Comparison of ENCODE assay signal across 18 cellular contexts in genomic region chr2:171042253-171042969, GRCh38.
DNase-seq lines count a peak whose midpoint lies in the region; ATAC-seq, FAIRE-seq and TF ChIP-seq lines count a peak whose summit lies in the region.
"Had no signal": no experiment of that assay in that cellular context is flagged by ENCODE, and none has a peak within 500 bp of the region (broad histone marks: within the 10 kb centered on the region; RNA-seq: fewer than 3 reads in every experiment).

No MANE protein-coding gene starts in this region.

- H3K4me3 ChIP-seq in HepG2 (replicated peaks in 1 of 3; ENCODE audit: insufficient read depth in 1 of 3, low read depth in 2 of 3, low read length in 3 of 3) (no peak overlapping the region), right lobe of liver (no peak overlapping the region), mammary epithelial cell (replicated peaks in 1 of 3; ENCODE audit: insufficient read depth in 1 of 3, low read depth in 2 of 3, low read length in 3 of 3) (no peak overlapping the region)
- H3K4me3 ChIP-seq: ascending aorta had no signal

- dilution Hi-C loops in mammary epithelial cell (cut with HindIII; ENCODE audit: low sequenced_read_pairs) = no loop called here

- H3K4me3 Mint-ChIP-seq in activated CD4-positive, alpha-beta memory T cell treated with anti-CD3 and anti-CD28 coated beads for 36 hours = no peak overlapping the region
- H3K4me3 Mint-ChIP-seq in endothelial cell (ENCODE audit: unreplicated experiment) = no peak overlapping the region
- H3K4me3 Mint-ChIP-seq: activated T-cell treated with anti-CD3 and anti-CD28 coated beads, Interleukin-2, amount 50 U/mL, for 4 hours had no signal

- no peaks in the 10 kb centered on the region for H3K79me2 ChIP-seq in HepG2 (ENCODE audit: insufficient read depth, low read length)
- peaks cover 3% of the 10 kb centered on the region for H3K79me2 ChIP-seq in mammary epithelial cell (ENCODE audit: insufficient read depth, low read length)

- no peak overlapping the region for H3K9ac ChIP-seq in HepG2 (ENCODE audit: insufficient read depth, low read depth, low read length)
- H3K9ac ChIP-seq in mammary epithelial cell (ENCODE audit: insufficient read depth, low read length) = no peak overlapping the region

- POLR2A ChIA-PET in HepG2 (lab: Yijun Ruan, JAX) = no interaction called here
- POLR2A ChIA-PET in activated CD4-positive, alpha-beta memory T cell treated with anti-CD3 and anti-CD28 coated beads for 36 hours (lab: Charles Lee) = no interaction called here

- no peaks in the 10 kb centered on the region for H3K27me3 ChIP-seq in HepG2 (ENCODE audit: control insufficient read depth in 1 of 2, insufficient read depth in 2 of 2, low read length in 2 of 2)
- H3K27me3 ChIP-seq in right lobe of liver = no peaks in the 10 kb centered on the region
- H3K27me3 ChIP-seq in mammary epithelial cell (ENCODE audit: insufficient read depth, low read length) = no peaks in the 10 kb centered on the region
- H3K27me3 ChIP-seq: ascending aorta had no signal

- no peak overlapping the region for H3K27ac ChIP-seq in HepG2 (ENCODE audit: extremely low read length, insufficient read depth, low read length)
- no peak overlapping the region for H3K27ac ChIP-seq in right lobe of liver
- H3K27ac ChIP-seq in mammary epithelial cell (ENCODE audit: insufficient read depth, low read depth, low read length) = no peak overlapping the region
- H3K27ac ChIP-seq: ascending aorta had no signal

- H3K36me3 ChIP-seq in HepG2 (replicated peaks in 1 of 2; ENCODE audit: control insufficient read depth in 1 of 2, insufficient read depth in 2 of 2, low read length in 2 of 2) (peaks cover 17 to 87% of the 10 kb centered on the region in 2 experiments), right lobe of liver (peaks cover 0 to 33% (median 5%) of the 10 kb centered on the region in 4 donors), mammary epithelial cell (ENCODE audit: insufficient read depth, low read length) (peaks cover 25% of the 10 kb centered on the region)

- in situ Hi-C loops in HepG2 (cut with HindIII; ENCODE audit: extremely low pct_ligation_motif_present, low pct_unique_long_range_greater_than_20kb) = no loop called here
- in situ Hi-C loops in KBM-7 (cut with MboI; ENCODE audit: low pct_unique_long_range_greater_than_20kb, low sequenced_read_pairs) = no loop called here
- in situ Hi-C loops in mammary epithelial cell (cut with MboI; ENCODE audit: low sequenced_read_pairs in 2 of 2) = no loop called here

- H3K27ac Mint-ChIP-seq in activated CD4-positive, alpha-beta memory T cell treated with anti-CD3 and anti-CD28 coated beads for 36 hours = peak overlapping the region; percentile 76
- H3K27ac Mint-ChIP-seq in endothelial cell (ENCODE audit: unreplicated experiment) = peak overlapping the region; percentile 6

- no TSS peak for BruUV-seq in HepG2 (replicated peaks; lab: Mats Ljungman, UMichigan)
- no TSS peak for BruUV-seq in mammary epithelial cell (replicated peaks; lab: Mats Ljungman, UMichigan)

- no peak overlapping the region for H2AFZ ChIP-seq in HepG2 (ENCODE audit: low read length)
- no peak overlapping the region for H2AFZ ChIP-seq in mammary epithelial cell (ENCODE audit: low read depth, low read length)

- H3K4me1 Mint-ChIP-seq in activated CD4-positive, alpha-beta memory T cell treated with anti-CD3 and anti-CD28 coated beads for 36 hours (ENCODE audit: low read depth) = peaks cover 30% of the 10 kb centered on the region
- peaks cover 11% of the 10 kb centered on the region for H3K4me1 Mint-ChIP-seq in endothelial cell (ENCODE audit: unreplicated experiment)

- intact Hi-C loops in HepG2 (cut with micrococcal nuclease; ENCODE audit: unreplicated experiment) = no loop called here
- intact Hi-C loops in right lobe of liver (cut with DNase I) = no loop called here
- intact Hi-C loops in activated CD4-positive, alpha-beta memory T cell treated with anti-CD3 and anti-CD28 coated beads for 36 hours (cut with micrococcal nuclease) = loop anchor here (5.0 kb wide), 1 partner anchor 115 kb away; no protein-coding TSS in a partner anchor
- intact Hi-C loops in mammary epithelial cell (cut with micrococcal nuclease) = no loop called here

- TF ChIP-seq EP300 in HepG2 (IDR thresholded peaks at IDR 0.05; ENCODE audit: low read depth in 2 of 2, low read length in 2 of 2) (no peak), HepG2 (CRISPR knock-in tag; IDR thresholded peaks at IDR 0.05; ENCODE audit: borderline replicate concordance) (no peak)

- H4K20me1 ChIP-seq in HepG2 (ENCODE audit: insufficient read depth, low read length) (no peaks in the 10 kb centered on the region), mammary epithelial cell (ENCODE audit: insufficient read depth, low read length) (no peaks in the 10 kb centered on the region)

- H3K4me1 ChIP-seq in HepG2 (ENCODE audit: insufficient read depth, low read length) (no peaks in the 10 kb centered on the region), right lobe of liver (no peaks in the 10 kb centered on the region), mammary epithelial cell (ENCODE audit: insufficient read depth, low read length) (no peaks in the 10 kb centered on the region)
- H3K4me1 ChIP-seq: ascending aorta, Caco-2 had no signal

- no peak for TF ChIP-seq POLR2A in HepG2 (IDR thresholded peaks at IDR 0.05; ENCODE audit: insufficient read depth in 1 of 2, low read depth in 2 of 2, low read length in 2 of 2)
- no peak for TF ChIP-seq POLR2A in right lobe of liver (IDR thresholded peaks at IDR 0.05)

- no peaks in the 10 kb centered on the region for H3K9me3 ChIP-seq in HepG2 (ENCODE audit: low read length)
- no peaks in the 10 kb centered on the region for H3K9me3 ChIP-seq in right lobe of liver
- no peaks in the 10 kb centered on the region for H3K9me3 ChIP-seq in mammary epithelial cell (replicated peaks; ENCODE audit: insufficient read depth, low read length)
- H3K9me3 ChIP-seq: ascending aorta, Caco-2 had no signal

- H3K36me3 Mint-ChIP-seq in activated CD4-positive, alpha-beta memory T cell treated with anti-CD3 and anti-CD28 coated beads for 36 hours = peaks cover 52% of the 10 kb centered on the region
- H3K36me3 Mint-ChIP-seq in endothelial cell (ENCODE audit: low read depth, unreplicated experiment) = peaks cover 15% of the 10 kb centered on the region

- TF ChIP-seq CTCF in HepG2 (CRISPR knock-in tag; IDR thresholded peaks at IDR 0.05) = no peak
- no peak for TF ChIP-seq CTCF in right lobe of liver (IDR thresholded peaks at IDR 0.05)
- TF ChIP-seq CTCF in endothelial cell (IDR thresholded peaks at IDR 0.05; ENCODE audit: unreplicated experiment) = no peak
- TF ChIP-seq CTCF in mammary epithelial cell (conservative IDR thresholded peaks at IDR 0.05 in 1 of 2, IDR thresholded peaks at IDR 0.05 in 1 of 2; ENCODE audit: extremely low read depth in 1 of 2, insufficient read depth in 1 of 2, low read depth in 1 of 2, low read length in 2 of 2) = no peak

- no peaks in the 10 kb centered on the region for H3K9me3 Mint-ChIP-seq in activated CD4-positive, alpha-beta memory T cell treated with anti-CD3 and anti-CD28 coated beads for 36 hours
- no peaks in the 10 kb centered on the region for H3K9me3 Mint-ChIP-seq in endothelial cell (ENCODE audit: unreplicated experiment)
- H3K9me3 Mint-ChIP-seq: activated T-cell treated with anti-CD3 and anti-CD28 coated beads, Interleukin-2, amount 50 U/mL, for 4 hours had no signal

- no peaks in the 10 kb centered on the region for H3K27me3 Mint-ChIP-seq in activated CD4-positive, alpha-beta memory T cell treated with anti-CD3 and anti-CD28 coated beads for 36 hours
- no peaks in the 10 kb centered on the region for H3K27me3 Mint-ChIP-seq in endothelial cell (ENCODE audit: unreplicated experiment)

- WGBS in HepG2 (ENCODE audit: low lambda C conversion rate) = 97% methylated on average over 1 of the region's 1 CpG
- WGBS in right lobe of liver (ENCODE audit: insufficient coverage, low coverage, low lambda C conversion rate, missing lambda C conversion rate) = 89% methylated on average over 1 of the region's 1 CpG
- WGBS in mammary epithelial cell (ENCODE audit: low coverage, missing lambda C conversion rate) = 86% methylated on average over 1 of the region's 1 CpG

- ATAC-seq in HepG2 (no peak), right lobe of liver (no peak)
- ATAC-seq: activated T-cell treated with anti-CD3 and anti-CD28 coated beads, Interleukin-2, amount 50 U/mL, for 4 hours; right cardiac atrium had no signal

- DNase-seq in HepG2 (ENCODE audit: low spot score) (no peak), right lobe of liver (no peak), endothelial cell (ENCODE audit: low spot score) (no peak), KBM-7 (no peak), C1 segment of cervical spinal cord (lab: John Stamatoyannopoulos, UW) (no peak), OCI-M2 (lab: John Stamatoyannopoulos, UW; ENCODE audit: unreplicated experiment) (no peak), mammary epithelial cell (no peak)
- DNase-seq in activated CD4-positive, alpha-beta memory T cell treated with anti-CD3 and anti-CD28 coated beads for 36 hours = no peak
- DNase-seq: activated CD4-positive, CD25-positive, alpha-beta regulatory T cell treated with anti-CD3 and anti-CD28 coated beads, Interleukin-2, amount 50 U/mL, for 72 hours; activated T-cell treated with anti-CD3 and anti-CD28 coated beads, Interleukin-2, amount 50 U/mL, for 4 hours; Caco-2; MM.1S; NCI-H187 treated with DMSO at 0.1 percent for 48 hours; NK-92 treated with Interleukin-12 subunit alpha and Interleukin-12 subunit beta, amount 100 ng/mL, for 24 hours; right cardiac atrium; SHP77 treated with DMSO at 0.1 percent for 48 hours had no signal

- no peak overlapping the region for H3K4me2 ChIP-seq in HepG2 (ENCODE audit: low read depth, low read length)
- H3K4me2 ChIP-seq in mammary epithelial cell (ENCODE audit: insufficient read depth, low read depth, low read length) = no peak overlapping the region

- CTCF ChIA-PET in HepG2 (lab: Yijun Ruan, JAX; ENCODE audit: low intra/inter-chr PET ratio, low total read pairs) = no interaction called here
- CTCF ChIA-PET in activated CD4-positive, alpha-beta memory T cell treated with anti-CD3 and anti-CD28 coated beads for 36 hours (lab: Charles Lee) = no interaction called here
- CTCF ChIA-PET in mammary epithelial cell (lab: Charles Lee; ENCODE audit: low non-redundant PET) = no interaction called here

- TF ChIP-seq RAD21 in HepG2 (CRISPR knock-in tag; IDR thresholded peaks at IDR 0.05) = no peak

- FAIRE-seq in HepG2 (lab: Jason Lieb, UNC) = no peak
- FAIRE-seq: endometrium had no signal

TF ChIP-seq in HepG2, 621 proteins besides CTCF, POLR2A, EP300 and RAD21 (continues in another document):
- TF ChIP-seq, protein P1, sequence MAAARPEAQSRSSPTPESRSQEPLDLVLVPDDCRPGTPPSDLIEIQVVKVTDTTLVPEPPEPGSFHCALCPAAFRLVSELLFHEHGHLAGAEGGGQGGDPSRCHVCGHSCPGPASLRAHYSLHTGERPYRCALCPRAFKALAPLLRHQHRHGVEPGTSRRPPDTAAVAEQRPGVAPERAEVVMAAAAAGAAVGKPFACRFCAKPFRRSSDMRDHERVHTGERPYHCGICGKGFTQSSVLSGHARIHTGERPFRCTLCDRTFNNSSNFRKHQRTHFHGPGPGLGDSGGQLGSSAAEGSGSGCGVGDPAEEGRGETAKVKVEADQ (CRISPR knock-in tag; IDR thresholded peaks at IDR 0.05; ENCODE audit: borderline replicate concordance) = no peak
- 0 out of 2 replicates have a peak, but pooled peaks have one; percentile 68 for TF ChIP-seq ZNF121 (CRISPR knock-in tag; IDR thresholded peaks at IDR 0.05)
- no peak for TF ChIP-seq MYC (CRISPR knock-in tag; IDR thresholded peaks at IDR 0.05; ENCODE audit: borderline replicate concordance)
- TF ChIP-seq SMAD9 (CRISPR knock-in tag; IDR thresholded peaks at IDR 0.05) = no peak
